ENCODE assay signal across 22 cellular contexts in the genomic region with DNA sequence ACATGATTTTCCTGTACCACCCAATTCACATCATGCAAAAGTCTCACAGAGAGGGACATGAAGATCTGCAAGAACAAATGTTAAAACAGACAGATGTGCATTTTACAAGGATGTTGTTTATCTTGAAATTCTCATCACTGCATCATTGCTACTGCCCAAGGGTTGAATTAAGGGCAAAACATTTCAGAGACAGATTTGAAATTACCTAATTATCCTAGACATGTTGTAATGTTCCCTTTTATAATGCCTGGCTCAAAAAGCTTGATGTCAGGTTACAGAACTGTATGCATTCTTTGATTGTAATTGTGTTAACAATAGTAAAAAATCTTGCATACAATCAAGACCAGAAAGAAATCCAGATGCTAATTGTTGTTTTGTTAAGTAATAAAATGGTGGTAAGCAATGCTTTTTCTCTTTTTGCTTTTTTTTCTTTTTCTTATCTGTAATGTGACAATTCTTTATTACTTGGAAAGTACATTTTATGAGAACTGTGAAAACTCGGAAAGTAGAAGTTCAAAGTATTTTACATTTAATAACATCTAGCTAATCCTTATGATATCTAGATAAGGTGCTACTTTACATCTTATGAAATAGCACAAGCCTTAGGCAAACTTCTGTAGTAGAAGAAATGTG.
"Had no signal": no experiment of that assay in that cellular context is flagged by ENCODE, and none has a peak within 500 bp of the region (broad histone marks: within the 10 kb centered on the region; RNA-seq: fewer than 3 reads in every experiment).

No MANE protein-coding gene starts in this region.

- DNase-seq: activated CD4-positive, alpha-beta T cell treated with anti-CD3 and anti-CD28 coated beads for 1 hour; activated CD8-positive, alpha-beta memory T cell treated with anti-CD3 and anti-CD28 coated beads for 24 hours; activated CD8-positive, alpha-beta memory T cell treated with anti-CD3 and anti-CD28 coated beads, Interleukin-2, amount 50 U/mL, for 48 hours; activated effector memory CD4-positive, alpha-beta T cell treated with Interleukin-2 at 50 U/mL for 16 hours; activated naive CD4-positive, alpha-beta T cell treated with anti-CD3 and anti-CD28 coated beads, Interleukin-2, amount 10 ng/mL, durations not matched to agents 7 days and 5 days; activated T-cell treated with anti-CD3 and anti-CD28 coated beads, Interleukin-2, amount 50 U/mL, for 48 hours; dermis blood vessel endothelial cell; effector memory CD4-positive, alpha-beta T cell; esophagus squamous epithelium; foreskin melanocyte; head of caudate nucleus; kidney; psoas muscle; right cardiac atrium; stimulated activated CD4-positive, alpha-beta T cell treated with anti-CD3 and anti-CD28 coated beads, Interleukin-15, amount 100 ng/mL, for 24 hours; stimulated activated CD4-positive, alpha-beta T cell treated with anti-CD3 and anti-CD28 coated beads, Interleukin-2, amount 100 ng/mL, for 48 hours; stimulated activated naive CD8-positive, alpha-beta T cell treated with anti-CD3 and anti-CD28 coated beads, Interleukin-15, amount 100 ng/mL, for 72 hours; T1000; trophoblast cell had no signal

- H3K4me3 ChIP-seq: esophagus squamous epithelium, lung, psoas muscle, skin epidermis had no signal

- ATAC-seq: left lobe of liver; psoas muscle; right cardiac atrium; stimulated activated naive CD8-positive, alpha-beta T cell treated with anti-CD3 and anti-CD28 coated beads, Interleukin-15, amount 100 ng/mL, for 72 hours had no signal

- H3K27me3 ChIP-seq: esophagus squamous epithelium had no signal

- H3K36me3 ChIP-seq: esophagus squamous epithelium had no signal

- H3K9me3 ChIP-seq: esophagus squamous epithelium, psoas muscle had no signal

- H3K27ac ChIP-seq: esophagus squamous epithelium, psoas muscle had no signal
